In the genomic region with DNA sequence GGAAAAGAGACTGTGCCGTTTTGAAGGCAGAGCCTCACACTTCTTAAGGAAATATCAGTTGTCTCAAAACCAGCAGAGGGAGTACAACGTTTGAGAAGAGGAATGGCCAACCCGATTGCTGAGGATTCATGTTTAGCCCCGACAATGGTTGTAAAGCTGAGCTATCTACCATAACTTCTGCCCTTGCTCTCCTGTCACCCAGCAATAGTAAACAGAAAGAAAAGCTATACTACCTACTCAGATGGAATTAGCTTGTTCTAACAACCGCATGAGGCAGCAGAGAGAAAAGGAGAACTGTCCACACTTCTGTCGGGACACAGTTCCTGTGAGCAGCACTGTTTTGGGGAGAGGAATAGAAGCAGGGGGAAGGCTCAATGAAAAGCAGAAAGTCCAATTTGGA, we compare ENCODE assay signal across 8 cellular contexts.
A peak's percentile ranks its signal among the peaks of the same experiment; 100 is the strongest.
DNase-seq lines count a peak whose midpoint lies in the region; ATAC-seq and TF ChIP-seq lines count a peak whose summit lies in the region.

No MANE protein-coding gene starts in this region.

- peaks cover 95 to 100% (median 99%) of the 10 kb centered on the region in 4 donors for H3K4me1 ChIP-seq in esophagus muscularis mucosa

- no peak for TF ChIP-seq EP300 in esophagus muscularis mucosa (IDR thresholded peaks at IDR 0.05)

- peak overlapping the region; percentile 2 to 14 (median 4) for H3K4me3 ChIP-seq in esophagus muscularis mucosa

- intact Hi-C loops in Right ventricle myocardium inferior (cut with DNase I) (loop anchor here (5.0 kb wide), 1 partner anchor 37 kb away; no protein-coding TSS in a partner anchor), cardiac septum (cut with DNase I) (loop anchor here (5.0 kb wide), 2 partner anchors 37 to 293 kb away; no protein-coding TSS in a partner anchor), esophagus muscularis mucosa (cut with DNase I) (loop anchor here (5.0 kb wide), 1 partner anchor 37 kb away; no protein-coding TSS in a partner anchor)

- peak overlapping the region; percentile 99 for H3K27ac ChIP-seq in esophagus muscularis mucosa (replicated peaks in 1 of 4)

- H3K9me3 Mint-ChIP-seq in naive thymus-derived CD8-positive, alpha-beta T cell: no peaks in the 10 kb centered on the region

- POLR2A ChIA-PET in naive thymus-derived CD8-positive, alpha-beta T cell (lab: Charles Lee): interaction anchor here (3.3 kb wide), 1 partner anchor 11 kb away, joined by 12 read pairs; no protein-coding TSS in a partner anchor

- peaks cover 0 to 70% (median 13%) of the 10 kb centered on the region in 3 donors for H3K36me3 Mint-ChIP-seq in naive thymus-derived CD8-positive, alpha-beta T cell

- no peak for TF ChIP-seq POLR2A in esophagus muscularis mucosa (IDR thresholded peaks at IDR 0.05; ENCODE audit: low read depth)

- peaks cover 37 to 70% (median 60%) of the 10 kb centered on the region in 4 donors for H3K4me1 Mint-ChIP-seq in naive thymus-derived CD8-positive, alpha-beta T cell

- ATAC-seq in Right ventricle myocardium inferior (peak; percentile 59), GM21381 (IDR thresholded peaks at IDR 0.05; ENCODE audit: unreplicated experiment) (no peak)
- peak; percentile 66 to 72 for ATAC-seq in naive thymus-derived CD8-positive, alpha-beta T cell

- DNase-seq in Right ventricle myocardium inferior (ENCODE audit: missing footprints) (no peak), cardiac septum (ENCODE audit: low spot score) (no peak), SW480 (ENCODE audit: low spot score) (peak; percentile 78), esophagus muscularis mucosa (ENCODE audit: extremely low spot score) (no peak), COLO829 (ENCODE audit: low spot score) (no peak), NCI-H82 treated with DMSO at 0.1 percent for 48 hours (lab: John Stamatoyannopoulos, UW; ENCODE audit: unreplicated experiment) (no peak)
- DNase-seq in naive thymus-derived CD8-positive, alpha-beta T cell: peak in 2 of 10 donors; percentile 20 to 35

- H3K27me3 Mint-ChIP-seq in naive thymus-derived CD8-positive, alpha-beta T cell: no peaks in the 10 kb centered on the region

- H3K27me3 ChIP-seq in esophagus muscularis mucosa: no peaks in the 10 kb centered on the region

- peak overlapping the region in 8 of 10 donors; percentile 4 to 70 (median 40) for H3K4me3 Mint-ChIP-seq in naive thymus-derived CD8-positive, alpha-beta T cell

- peak in 2 of 3 experiments; percentile 50 to 54 for TF ChIP-seq CTCF in esophagus muscularis mucosa (IDR thresholded peaks at IDR 0.05)

- H3K36me3 ChIP-seq in esophagus muscularis mucosa: peaks cover 4 to 59% (median 27%) of the 10 kb centered on the region in 4 donors

- H3K9me3 ChIP-seq in esophagus muscularis mucosa: no peaks in the 10 kb centered on the region

- whole genome bisulfite sequencing in esophagus muscularis mucosa: 6% methylated on average over 6 of the region's 6 CpGs

- H3K27ac Mint-ChIP-seq in naive thymus-derived CD8-positive, alpha-beta T cell: peak overlapping the region in 9 of 10 donors; percentile 4 to 87 (median 60)
